9 cellular contexts compared by ENCODE assay signal in the genomic region with DNA sequence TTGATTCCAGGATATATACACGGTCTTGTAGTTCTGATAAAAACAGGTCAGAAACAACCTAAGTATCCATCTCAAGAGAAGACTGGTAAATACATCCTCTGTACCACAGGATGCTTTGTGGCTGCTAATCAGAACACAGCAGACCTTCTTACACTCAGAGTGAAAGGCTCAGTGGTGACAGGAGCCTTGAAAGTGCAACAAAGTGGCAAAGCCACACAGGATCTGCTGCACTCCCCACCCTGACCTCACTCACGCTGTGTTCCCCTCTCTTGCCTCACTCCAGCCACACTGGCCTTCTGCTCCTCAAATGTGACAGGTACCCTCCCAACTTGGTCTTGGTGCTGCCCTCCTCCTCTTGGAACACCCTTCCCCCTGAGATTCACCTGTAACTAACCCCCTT.
DNase-seq lines count a peak whose midpoint lies in the region; ATAC-seq, FAIRE-seq and TF ChIP-seq lines count a peak whose summit lies in the region.
"Had no signal": no experiment of that assay in that cellular context is flagged by ENCODE, and none has a peak within 500 bp of the region (broad histone marks: within the 10 kb centered on the region; RNA-seq: fewer than 3 reads in every experiment).

No MANE protein-coding gene starts in this region.

- no peaks in the 10 kb centered on the region for H4K20me1 ChIP-seq in DND-41 (ENCODE audit: insufficient read depth, low read length)

- intact Hi-C loops in esophagus muscularis mucosa (cut with DNase I) = no loop called here

- no peak overlapping the region for H3K27ac ChIP-seq in DND-41 (ENCODE audit: low read length)
- H3K27ac ChIP-seq in esophagus muscularis mucosa (replicated peaks in 1 of 4) = no peak overlapping the region

- no peak overlapping the region for H2AFZ ChIP-seq in DND-41 (ENCODE audit: low read depth, low read length)

- FAIRE-seq in bronchial epithelial cell (lab: Jason Lieb, UNC) = peak; percentile 64

- TF ChIP-seq EP300 in esophagus muscularis mucosa (IDR thresholded peaks at IDR 0.05) = no peak

- H3K79me2 ChIP-seq in DND-41 (ENCODE audit: insufficient read depth, low read length) = no peaks in the 10 kb centered on the region

- no peaks in the 10 kb centered on the region for H3K9me3 ChIP-seq in DND-41 (ENCODE audit: insufficient read depth, low read length, severe bottlenecking)
- no peaks in the 10 kb centered on the region for H3K9me3 ChIP-seq in esophagus muscularis mucosa

- no peak overlapping the region for H3K9ac ChIP-seq in DND-41 (ENCODE audit: low read depth, low read length)

- H3K4me1 ChIP-seq in DND-41 (ENCODE audit: insufficient read depth, low read length) (no peaks in the 10 kb centered on the region), esophagus muscularis mucosa (no peaks in the 10 kb centered on the region)

- ATAC-seq in DND-41 (ENCODE audit: insufficient read depth, low read depth) (peak; percentile 66; the same call in 1 of the 3 replicates), GM21360 (IDR thresholded peaks at IDR 0.05; ENCODE audit: unreplicated experiment) (peak; percentile 97), HG03460 (IDR thresholded peaks at IDR 0.05; ENCODE audit: unreplicated experiment) (peak; percentile 95)

- TF ChIP-seq CTCF in DND-41 (IDR thresholded peaks at IDR 0.05; ENCODE audit: borderline replicate concordance, extremely low read depth, low read length, poor library complexity, severe bottlenecking) (no peak), bronchial epithelial cell (IDR thresholded peaks at IDR 0.05; ENCODE audit: insufficient read depth, low read length, severe bottlenecking) (no peak), esophagus muscularis mucosa (IDR thresholded peaks at IDR 0.05) (no peak)

- H3K36me3 ChIP-seq in DND-41 (ENCODE audit: insufficient read depth, low read length) = no peaks in the 10 kb centered on the region
- H3K36me3 ChIP-seq in bronchial epithelial cell (ENCODE audit: control insufficient read depth, insufficient read depth, low read length) = no peaks in the 10 kb centered on the region
- no peaks in the 10 kb centered on the region for H3K36me3 ChIP-seq in esophagus muscularis mucosa

- H3K27me3 ChIP-seq in DND-41 (ENCODE audit: insufficient read depth, low read length, poor library complexity) = no peaks in the 10 kb centered on the region
- H3K27me3 ChIP-seq in bronchial epithelial cell (ENCODE audit: control insufficient read depth, insufficient read depth, low read length) = no peaks in the 10 kb centered on the region
- no peaks in the 10 kb centered on the region for H3K27me3 ChIP-seq in esophagus muscularis mucosa

- H3K4me3 ChIP-seq in DND-41 (ENCODE audit: low read depth in 1 of 2, low read length in 2 of 2) = no peak overlapping the region
- no peak overlapping the region for H3K4me3 ChIP-seq in bronchial epithelial cell (ENCODE audit: low read depth, low read length)
- no peak overlapping the region for H3K4me3 ChIP-seq in esophagus muscularis mucosa

- H3K4me2 ChIP-seq in DND-41 (ENCODE audit: insufficient read depth, low read length) = no peak overlapping the region

- WGBS in esophagus muscularis mucosa = 56% methylated on average over 2 of the region's 2 CpGs

- peak; percentile 7 for DNase-seq in DND-41
- DNase-seq in bronchial epithelial cell (ENCODE audit: low read depth) = no peak
- DNase-seq in DMS 273 treated with DMSO at 0.1 percent for 48 hours (lab: John Stamatoyannopoulos, UW) = no peak
- no peak for DNase-seq in esophagus muscularis mucosa (ENCODE audit: extremely low spot score)
- no peak for DNase-seq in inferior parietal cortex (ENCODE audit: extremely low spot score)
- no peak for DNase-seq in occipital lobe (lab: John Stamatoyannopoulos, UW)
- DNase-seq: kidney glomerular epithelial cell had no signal

- TF ChIP-seq POLR2A in esophagus muscularis mucosa (IDR thresholded peaks at IDR 0.05; ENCODE audit: low read depth) = no peak
